ENCODE assay signal across 9 cellular contexts in the genomic region with DNA sequence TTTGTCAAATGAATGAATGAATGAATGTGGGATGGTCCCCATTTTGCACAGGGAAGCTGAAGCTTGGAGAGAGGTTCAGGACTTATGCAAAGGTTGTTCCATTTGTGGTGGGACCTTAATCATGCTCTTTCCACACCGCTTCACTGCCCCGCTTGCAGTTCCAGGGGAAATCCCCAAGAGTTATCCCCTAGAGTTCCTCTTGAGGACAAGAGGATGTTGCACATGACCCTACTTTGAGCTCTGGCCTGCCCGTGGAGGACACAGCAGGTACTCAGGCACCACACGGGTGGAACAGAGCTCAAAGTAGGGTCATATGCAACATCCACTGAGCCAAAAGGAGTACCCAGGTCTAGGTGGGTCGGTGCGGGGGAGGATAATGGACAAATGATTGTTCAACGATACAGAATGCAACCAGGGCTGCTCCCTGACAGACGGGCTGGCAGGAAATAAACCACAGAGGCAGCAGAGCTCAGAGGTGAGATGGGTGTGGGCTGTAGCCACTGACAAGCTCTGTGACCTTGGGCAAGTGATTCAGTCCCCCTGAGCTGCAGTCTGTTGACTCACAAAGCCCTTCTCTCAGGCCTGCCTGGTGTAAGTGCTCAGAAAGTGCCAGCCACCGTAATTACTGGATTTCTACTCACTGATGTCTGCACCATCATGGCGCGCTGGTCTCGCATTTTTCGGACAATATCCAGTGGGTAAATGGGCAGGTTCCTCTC.
DNase-seq lines count a peak whose midpoint lies in the region; ATAC-seq and TF ChIP-seq lines count a peak whose summit lies in the region.
"Had no signal": no experiment of that assay in that cellular context is flagged by ENCODE, and none has a peak within 500 bp of the region (broad histone marks: within the 10 kb centered on the region; RNA-seq: fewer than 3 reads in every experiment).

No MANE protein-coding gene starts in this region.

- no peak overlapping the region for H3K4me3 ChIP-seq in body of pancreas

- ATAC-seq in GM18508 (IDR thresholded peaks at IDR 0.05; ENCODE audit: insufficient read depth, unreplicated experiment) (peak; percentile 46), GM21576 (IDR thresholded peaks at IDR 0.05; ENCODE audit: unreplicated experiment) (peak; percentile 58), HG03558 (IDR thresholded peaks at IDR 0.05; ENCODE audit: extremely low read depth, unreplicated experiment) (peak; percentile 45), HG03159 (IDR thresholded peaks at IDR 0.05; ENCODE audit: unreplicated experiment) (no peak), body of pancreas (no peak)
- ATAC-seq: left colon had no signal

- H3K9me3 ChIP-seq in body of pancreas, result no peaks in the 10 kb centered on the region

- H3K36me3 ChIP-seq in body of pancreas (replicated peaks in 1 of 2; ENCODE audit: insufficient read depth in 1 of 2, low read depth in 2 of 2), result peaks cover 0 to 30% of the 10 kb centered on the region in 2 donors

- H3K27me3 ChIP-seq in body of pancreas, result no peaks in the 10 kb centered on the region

- intact Hi-C loops in body of pancreas (cut with DNase I), result no loop called here

- TF ChIP-seq POLR2A in body of pancreas (IDR thresholded peaks at IDR 0.05), result no peak

- H3K27ac ChIP-seq in body of pancreas, result no peak overlapping the region

- no peaks in the 10 kb centered on the region for H3K4me1 ChIP-seq in body of pancreas

- DNase-seq in kidney tubule cell (ENCODE audit: low spot score) (peak; percentile 88), hepatic stellate cell (ENCODE audit: low spot score) (no peak), body of pancreas (no peak)
- no peak for DNase-seq in activated CD8-positive, alpha-beta memory T cell treated with anti-CD3 and anti-CD28 coated beads, Interleukin-2, amount 50 U/mL, for 48 hours
- DNase-seq: left colon had no signal

- WGBS in body of pancreas, 2 donors, result 85 to 90% methylated on average over 12 to 13 of the region's 13 CpGs

- no peak for TF ChIP-seq CTCF in body of pancreas (IDR thresholded peaks at IDR 0.05)

Comparison
In these comparisons a context has a peak if more than half of its experiments do, and no peak if none do; other contexts are left out.
1. ATAC-seq: peak in GM18508 (single experiment), GM21576 (single experiment) and HG03558 (single experiment); none in HG03159 (single experiment) and body of pancreas (single experiment).